Comparison of ENCODE assay signal across 8 cellular contexts in the genomic region with DNA sequence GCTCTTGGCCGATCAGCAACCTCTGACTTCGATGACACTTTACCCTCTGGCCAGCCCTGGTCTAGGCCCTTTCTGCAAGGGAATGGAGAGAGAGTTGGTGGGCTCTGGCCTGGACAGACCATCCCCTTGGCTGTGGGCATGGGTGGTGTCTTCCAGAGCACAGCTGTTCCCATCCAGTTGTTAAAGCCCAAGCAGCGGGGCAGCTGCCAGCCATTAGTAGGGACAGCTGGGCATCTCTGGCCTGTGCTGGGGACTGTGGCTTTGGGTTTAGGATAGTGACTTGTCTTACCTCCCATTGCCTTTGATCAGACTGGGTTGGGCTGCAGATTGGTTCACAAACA. TPM values are rescaled to one million over a fixed set of nuclear protein-coding genes. Genes with fewer than 3 reads are reported as not detected.
DNase-seq lines count a peak whose midpoint lies in the region; ATAC-seq and TF ChIP-seq lines count a peak whose summit lies in the region.

No MANE protein-coding gene starts in this region.

- peaks cover 10% of the 10 kb centered on the region for H3K36me3 ChIP-seq in Panc1 (ENCODE audit: control insufficient read depth, insufficient read depth, low read length)
- peaks cover 46% of the 10 kb centered on the region for H3K36me3 ChIP-seq in fibroblast of lung (ENCODE audit: control insufficient read depth, insufficient read depth, low read length)
- H3K36me3 ChIP-seq in skeletal muscle satellite cell (ENCODE audit: insufficient read depth, low read length), result peaks cover 63% of the 10 kb centered on the region

- H3K27me3 ChIP-seq in Panc1 (ENCODE audit: control insufficient read depth, insufficient read depth, low read length), result no peaks in the 10 kb centered on the region
- H3K27me3 ChIP-seq in fibroblast of lung (ENCODE audit: control insufficient read depth, insufficient read depth, low read length), result no peaks in the 10 kb centered on the region
- H3K27me3 ChIP-seq in skeletal muscle satellite cell (ENCODE audit: control insufficient read depth, insufficient read depth, low read length), result no peaks in the 10 kb centered on the region
- no peaks in the 10 kb centered on the region for H3K27me3 ChIP-seq in foreskin keratinocyte

- H3K27ac ChIP-seq in Panc1 (ENCODE audit: low read length), result peak overlapping the region; percentile 97
- H3K27ac ChIP-seq in fibroblast of lung (ENCODE audit: insufficient read depth, low read length), result peak overlapping the region; percentile 58
- H3K27ac ChIP-seq in foreskin keratinocyte, result no peak overlapping the region

- H3K4me1 ChIP-seq in Panc1 (ENCODE audit: control insufficient read depth, insufficient read depth, low read length) (peaks cover 16% of the 10 kb centered on the region), fibroblast of lung (ENCODE audit: control insufficient read depth, extremely low read depth, insufficient read depth, low read length) (peaks cover 26% of the 10 kb centered on the region), skeletal muscle satellite cell (ENCODE audit: control insufficient read depth, insufficient read depth, low read length) (peaks cover 34% of the 10 kb centered on the region), foreskin keratinocyte (peaks cover under 1% of the 10 kb centered on the region)

- peaks cover 61% of the 10 kb centered on the region for H3K79me2 ChIP-seq in fibroblast of lung (ENCODE audit: control insufficient read depth, insufficient read depth, low read length)

- ATAC-seq in Panc1 (no peak), foreskin keratinocyte (no peak)

- no peak overlapping the region for H2AFZ ChIP-seq in fibroblast of lung (ENCODE audit: low read length)

- TF ChIP-seq CTCF in Panc1 (IDR thresholded peaks at IDR 0.05), result no peak
- TF ChIP-seq CTCF in fibroblast of lung (conservative IDR thresholded peaks at IDR 0.05 in 1 of 2, IDR thresholded peaks at IDR 0.05 in 1 of 2; ENCODE audit: low read depth in 1 of 2, low read length in 2 of 2), result no peak
- no peak for TF ChIP-seq CTCF in foreskin keratinocyte (conservative IDR thresholded peaks at IDR 0.05)
- TF ChIP-seq CTCF in GM13977 (IDR thresholded peaks at IDR 0.05; ENCODE audit: extremely low read depth, insufficient read depth, missing control alignments), result no peak

- H3K9ac ChIP-seq in fibroblast of lung (ENCODE audit: insufficient read depth, low read length), result no peak overlapping the region
- peak overlapping the region; percentile 84 for H3K9ac ChIP-seq in skeletal muscle satellite cell (ENCODE audit: low read depth, low read length)

- POLR2A ChIA-PET in Panc1 (lab: Charles Lee), result no interaction called here

- BruUV-seq in Panc1 (replicated peaks; lab: Mats Ljungman, UMichigan), result no TSS peak

- H4K20me1 ChIP-seq in fibroblast of lung (ENCODE audit: control insufficient read depth, extremely low read depth, insufficient read depth, low read length), result no peaks in the 10 kb centered on the region

- H3K4me2 ChIP-seq in fibroblast of lung (ENCODE audit: extremely low read depth, insufficient read depth, low read length) (peak overlapping the region; percentile 60), skeletal muscle satellite cell (ENCODE audit: low read length) (peak overlapping the region; percentile 94)

- intact Hi-C loops in Panc1 (cut with micrococcal nuclease; ENCODE audit: unreplicated experiment), result no loop called here

- H3K4me3 ChIP-seq in Panc1 (ENCODE audit: low read depth in 2 of 2, low read length in 2 of 2) (peak overlapping the region in 1 of 2 experiments; percentile 97; a peak in 2 of 4 replicates), fibroblast of lung (replicated peaks in 1 of 4; ENCODE audit: control extremely low read depth in 1 of 4, insufficient read depth in 1 of 4, low read depth in 3 of 4, low read length in 4 of 4) (peak overlapping the region in 3 of 4 experiments; percentile 78 to 97 (median 95)), skeletal muscle satellite cell (ENCODE audit: low read length) (peak overlapping the region; percentile 70)

- in situ Hi-C loops in Panc1 (cut with HindIII; ENCODE audit: low pct_unique_long_range_greater_than_20kb, low sequenced_read_pairs), result no loop called here
- in situ Hi-C loops in GM13977 (cut with MboI; ENCODE audit: low pct_unique_long_range_greater_than_20kb, low sequenced_read_pairs, unreplicated experiment), result no loop called here

- DNase-seq in NCI-H2171 treated with DMSO at 0.1 percent for 48 hours (lab: John Stamatoyannopoulos, UW) (peak; percentile 36), NCI-H2171 (lab: John Stamatoyannopoulos, UW) (no peak), Panc1 (ENCODE audit: low read depth, low spot score) (no peak), fibroblast of lung (ENCODE audit: low read depth in 2 of 2) (no peak), foreskin keratinocyte (no peak), GM13977 (ENCODE audit: low spot score) (no peak), cerebellum (ENCODE audit: low spot score) (no peak)

- H3K9me3 ChIP-seq in Panc1 (ENCODE audit: control insufficient read depth, insufficient read depth, low read depth, low read length) (no peaks in the 10 kb centered on the region), fibroblast of lung (ENCODE audit: control insufficient read depth, insufficient read depth, low read depth, low read length) (no peaks in the 10 kb centered on the region), skeletal muscle satellite cell (replicated peaks; ENCODE audit: low read length) (no peaks in the 10 kb centered on the region)

- CTCF ChIA-PET in Panc1 (lab: Charles Lee), result no interaction called here

RNA-seq across cellular contexts. Expression of gene CDC25B, which starts 2.8 kb away (rescaled TPM):
- total RNA-seq in Panc1 (2021; ENCODE audit: unreplicated experiment) (170 TPM), fibroblast of lung (49.3 and 62.1 TPM in 2 replicates), foreskin keratinocyte (58.4 and 69.9 TPM in 2 replicates), cerebellum (9.2 TPM)
- 140 TPM for polyA plus RNA-seq in Panc1 (2012; ENCODE audit: insufficient read length)
- polyA plus RNA-seq in fibroblast of lung (38.2 and 86.1 TPM in 2 replicates), foreskin keratinocyte (47.5 and 64.1 TPM in 2 replicates)
- 51.8 and 121 TPM in 2 replicates for polyA plus RNA-seq in fibroblast of lung (2012)
- polyA minus RNA-seq in fibroblast of lung (ENCODE audit: low replicate concordance), result 88.0 and 238 TPM in 2 replicates
- 26.6 and 32.2 TPM in 2 replicates for total RNA-seq in skeletal muscle satellite cell (2012; rRNA removed)

RNA-seq across cellular contexts. Expression of gene CENPB, which starts 12.3 kb away (rescaled TPM):
- total RNA-seq in Panc1 (2021; ENCODE audit: unreplicated experiment) (154 TPM), fibroblast of lung (106 TPM in 2 replicates), foreskin keratinocyte (79.5 and 79.9 TPM in 2 replicates), cerebellum (29.9 TPM)
- polyA plus RNA-seq in Panc1 (2012; ENCODE audit: insufficient read length), result 149 TPM
- polyA plus RNA-seq in fibroblast of lung (32.6 and 52.7 TPM in 2 replicates), foreskin keratinocyte (67.2 and 68.9 TPM in 2 replicates)
- 71.6 and 118 TPM in 2 replicates for polyA plus RNA-seq in fibroblast of lung (2012)
- 78.5 and 104 TPM in 2 replicates for polyA minus RNA-seq in fibroblast of lung (ENCODE audit: low replicate concordance)
- total RNA-seq in skeletal muscle satellite cell (2012; rRNA removed), result 125 and 146 TPM in 2 replicates

RNA-seq across cellular contexts. Expression of gene SPEF1, which starts 17.6 kb away (rescaled TPM):
- total RNA-seq in Panc1 (2021; ENCODE audit: unreplicated experiment), result 0.41 TPM
- polyA plus RNA-seq in Panc1 (2012; ENCODE audit: insufficient read length), result 0.28 TPM
- total RNA-seq in fibroblast of lung, result under 0.01 and 0.17 TPM in 2 replicates
- 0.06 and 0.07 TPM in 2 replicates for polyA plus RNA-seq in fibroblast of lung
- polyA plus RNA-seq in fibroblast of lung (2012), result 0.09 and 0.10 TPM in 2 replicates
- not detected in 2 replicates for polyA minus RNA-seq in fibroblast of lung (ENCODE audit: low replicate concordance)
- total RNA-seq in skeletal muscle satellite cell (2012; rRNA removed), result not detected in 2 replicates
- total RNA-seq in foreskin keratinocyte, result 0.14 and 0.17 TPM in 2 replicates
- 0.14 and 0.16 TPM in 2 replicates for polyA plus RNA-seq in foreskin keratinocyte
- 1.00 TPM for total RNA-seq in cerebellum

RNA-seq across cellular contexts. Expression of gene AP5S1, which starts 21.5 kb away (rescaled TPM):
- total RNA-seq in Panc1 (2021; ENCODE audit: unreplicated experiment) (23.1 TPM), fibroblast of lung (10.0 and 17.8 TPM in 2 replicates), foreskin keratinocyte (11.9 and 12.5 TPM in 2 replicates), cerebellum (7.4 TPM)
- polyA plus RNA-seq in Panc1 (2012; ENCODE audit: insufficient read length), result 28.9 TPM
- polyA plus RNA-seq in fibroblast of lung (11.8 and 12.2 TPM in 2 replicates), foreskin keratinocyte (10.2 and 10.8 TPM in 2 replicates)
- 18.1 and 21.4 TPM in 2 replicates for polyA plus RNA-seq in fibroblast of lung (2012)
- polyA minus RNA-seq in fibroblast of lung (ENCODE audit: low replicate concordance), result 64.9 and 68.7 TPM in 2 replicates
- total RNA-seq in skeletal muscle satellite cell (2012; rRNA removed), result 20.5 and 22.1 TPM in 2 replicates

RNA-seq across cellular contexts. Expression of gene ADISSP, which starts 31.3 kb away (rescaled TPM):
- 100 TPM for total RNA-seq in Panc1 (2021; ENCODE audit: unreplicated experiment)
- 137 TPM for polyA plus RNA-seq in Panc1 (2012; ENCODE audit: insufficient read length)
- total RNA-seq in fibroblast of lung, result 17.2 and 23.5 TPM in 2 replicates
- polyA plus RNA-seq in fibroblast of lung, result 17.0 and 44.3 TPM in 2 replicates
- 28.8 and 87.6 TPM in 2 replicates for polyA plus RNA-seq in fibroblast of lung (2012)
- polyA minus RNA-seq in fibroblast of lung (ENCODE audit: low replicate concordance), result 33.0 and 127 TPM in 2 replicates
- total RNA-seq in skeletal muscle satellite cell (2012; rRNA removed), result 43.9 and 63.1 TPM in 2 replicates
- total RNA-seq in foreskin keratinocyte, result 77.4 and 81.3 TPM in 2 replicates
- 93.0 and 100 TPM in 2 replicates for polyA plus RNA-seq in foreskin keratinocyte
- total RNA-seq in cerebellum, result 9.7 TPM
